1 cellular context compared by ENCODE assay signal in the genomic region with DNA sequence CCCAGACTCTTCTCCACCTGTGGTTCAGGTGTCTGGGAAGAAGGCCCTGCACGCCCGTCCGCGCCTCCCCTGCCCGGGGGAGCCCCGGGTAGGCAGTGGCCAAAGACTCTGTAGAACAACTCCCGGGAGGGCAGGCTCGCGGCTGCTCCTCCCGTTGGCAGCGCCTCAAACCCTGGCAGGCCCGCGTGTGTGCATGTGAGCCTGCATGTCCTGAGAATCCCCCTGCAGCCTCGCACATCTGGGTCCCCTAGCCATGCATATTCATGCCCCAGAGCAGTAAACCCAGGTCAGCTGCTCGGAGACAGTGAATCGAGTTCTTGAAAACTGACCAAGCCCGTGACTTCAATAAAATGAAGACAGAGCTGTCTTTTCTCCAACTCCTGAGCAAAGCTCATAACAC.
TF ChIP-seq lines count a peak whose summit lies in the region.

No MANE protein-coding gene starts in this region.

TF ChIP-seq in WTC11, 78 proteins besides CTCF, POLR2A, EP300 and RAD21 (continued from another document):
- TF ChIP-seq, protein P1, sequence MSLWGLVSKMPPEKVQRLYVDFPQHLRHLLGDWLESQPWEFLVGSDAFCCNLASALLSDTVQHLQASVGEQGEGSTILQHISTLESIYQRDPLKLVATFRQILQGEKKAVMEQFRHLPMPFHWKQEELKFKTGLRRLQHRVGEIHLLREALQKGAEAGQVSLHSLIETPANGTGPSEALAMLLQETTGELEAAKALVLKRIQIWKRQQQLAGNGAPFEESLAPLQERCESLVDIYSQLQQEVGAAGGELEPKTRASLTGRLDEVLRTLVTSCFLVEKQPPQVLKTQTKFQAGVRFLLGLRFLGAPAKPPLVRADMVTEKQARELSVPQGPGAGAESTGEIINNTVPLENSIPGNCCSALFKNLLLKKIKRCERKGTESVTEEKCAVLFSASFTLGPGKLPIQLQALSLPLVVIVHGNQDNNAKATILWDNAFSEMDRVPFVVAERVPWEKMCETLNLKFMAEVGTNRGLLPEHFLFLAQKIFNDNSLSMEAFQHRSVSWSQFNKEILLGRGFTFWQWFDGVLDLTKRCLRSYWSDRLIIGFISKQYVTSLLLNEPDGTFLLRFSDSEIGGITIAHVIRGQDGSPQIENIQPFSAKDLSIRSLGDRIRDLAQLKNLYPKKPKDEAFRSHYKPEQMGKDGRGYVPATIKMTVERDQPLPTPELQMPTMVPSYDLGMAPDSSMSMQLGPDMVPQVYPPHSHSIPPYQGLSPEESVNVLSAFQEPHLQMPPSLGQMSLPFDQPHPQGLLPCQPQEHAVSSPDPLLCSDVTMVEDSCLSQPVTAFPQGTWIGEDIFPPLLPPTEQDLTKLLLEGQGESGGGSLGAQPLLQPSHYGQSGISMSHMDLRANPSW (CRISPR knock-in tag; conservative IDR thresholded peaks at IDR 0.05; ENCODE audit: low read depth): no peak
- TF ChIP-seq ZNF232 (CRISPR knock-in tag; IDR thresholded peaks at IDR 0.05): no peak
- TF ChIP-seq, protein P2, sequence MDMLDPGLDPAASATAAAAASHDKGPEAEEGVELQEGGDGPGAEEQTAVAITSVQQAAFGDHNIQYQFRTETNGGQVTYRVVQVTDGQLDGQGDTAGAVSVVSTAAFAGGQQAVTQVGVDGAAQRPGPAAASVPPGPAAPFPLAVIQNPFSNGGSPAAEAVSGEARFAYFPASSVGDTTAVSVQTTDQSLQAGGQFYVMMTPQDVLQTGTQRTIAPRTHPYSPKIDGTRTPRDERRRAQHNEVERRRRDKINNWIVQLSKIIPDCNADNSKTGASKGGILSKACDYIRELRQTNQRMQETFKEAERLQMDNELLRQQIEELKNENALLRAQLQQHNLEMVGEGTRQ (CRISPR knock-in tag; IDR thresholded peaks at IDR 0.05): peak; percentile 3; the same call in 1 of the 2 replicates
- no peak for TF ChIP-seq TEAD1 (CRISPR knock-in tag; IDR thresholded peaks at IDR 0.05)
